ENCODE assay signal across 13 cellular contexts in the genomic region with DNA sequence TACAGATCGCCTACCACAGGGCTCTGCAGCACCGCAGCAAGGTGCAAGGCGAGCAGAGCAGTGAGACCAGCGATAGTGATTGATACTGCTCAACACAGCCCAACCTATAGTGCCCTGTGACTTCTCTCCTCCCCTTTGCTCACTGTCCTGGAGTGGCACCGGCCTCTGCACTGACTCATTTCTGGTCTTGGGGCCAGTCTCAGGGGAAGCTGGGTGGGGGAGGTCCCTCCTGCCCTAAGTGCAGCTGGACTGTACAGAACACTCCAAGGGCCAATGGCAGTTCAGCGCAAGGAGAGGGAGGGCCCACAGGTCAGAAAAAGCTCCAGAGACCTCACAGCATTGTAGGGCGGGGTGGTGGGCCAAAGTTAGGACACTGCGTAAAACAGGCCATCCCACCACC. TPM values are rescaled to one million over a fixed set of nuclear protein-coding genes. Genes with fewer than 3 reads are reported as not detected.
DNase-seq lines count a peak whose midpoint lies in the region; ATAC-seq and TF ChIP-seq lines count a peak whose summit lies in the region.
"Had no signal": no experiment of that assay in that cellular context is flagged by ENCODE, and none has a peak within 500 bp of the region (broad histone marks: within the 10 kb centered on the region; RNA-seq: fewer than 3 reads in every experiment).

No MANE protein-coding gene starts in this region.

- H3K9me2 ChIP-seq in SK-N-SH: no peaks in the 10 kb centered on the region

- H3F3A ChIP-seq in SK-N-SH (replicated peaks; ENCODE audit: insufficient read depth): peaks cover 38% of the 10 kb centered on the region

- no peaks in the 10 kb centered on the region for H4K20me1 ChIP-seq in SK-N-SH (ENCODE audit: insufficient read depth)

- H3K27ac Mint-ChIP-seq in activated naive CD4-positive, alpha-beta T cell treated with anti-CD3 and anti-CD28 coated beads, Interleukin-2, amount 50 U/mL, for 72 hours: peak overlapping the region; percentile 21 to 44
- no peak overlapping the region for H3K27ac Mint-ChIP-seq in type B pancreatic cell

- POLR2A ChIA-PET in SK-N-SH (lab: Yijun Ruan, JAX): no interaction called here

- H3K36me3 ChIP-seq in SK-N-SH (replicated peaks in 1 of 2; ENCODE audit: control insufficient read depth in 1 of 2, insufficient read depth in 2 of 2, low read length in 1 of 2) (peaks cover 51 to 66% of the 10 kb centered on the region in 2 experiments), upper lobe of right lung (peaks cover 69% of the 10 kb centered on the region)

- H3K27ac ChIP-seq in SK-N-SH (ENCODE audit: low read depth in 2 of 2, low read length in 1 of 2) (peak overlapping the region in 1 of 2 experiments; percentile 55; a peak in 1 of 4 replicates), upper lobe of right lung (no peak overlapping the region)
- H3K27ac ChIP-seq: SK-N-MC, WERI-Rb-1 had no signal

- TF ChIP-seq EP300 in SK-N-SH (IDR thresholded peaks at IDR 0.05; ENCODE audit: borderline replicate concordance in 1 of 2, low read depth in 1 of 2, low read length in 1 of 2): no peak

- peak in 1 of 2 donors; percentile 26 for ATAC-seq in activated naive CD4-positive, alpha-beta T cell treated with anti-CD3 and anti-CD28 coated beads, Interleukin-2, amount 50 U/mL, for 72 hours
- ATAC-seq in upper lobe of right lung (no peak), Right ventricle myocardium superior (ENCODE audit: poor library complexity) (no peak)

- peaks cover 30% of the 10 kb centered on the region for H3K79me2 ChIP-seq in SK-N-SH (ENCODE audit: insufficient read depth)

- TF ChIP-seq RAD21 in SK-N-SH (IDR thresholded peaks at IDR 0.05; ENCODE audit: low read length): no peak

- no peaks in the 10 kb centered on the region for H3K27me3 ChIP-seq in SK-N-SH (ENCODE audit: insufficient read depth)
- no peaks in the 10 kb centered on the region for H3K27me3 ChIP-seq in upper lobe of right lung

- H3K4me3 Mint-ChIP-seq in type B pancreatic cell: peak overlapping the region; percentile 26

- no peak overlapping the region for H3K9ac ChIP-seq in SK-N-SH

- 82% methylated on average over 2 of the region's 8 CpGs for WGBS in SK-N-SH (ENCODE audit: low lambda C conversion rate)

- H3K36me3 Mint-ChIP-seq in activated naive CD4-positive, alpha-beta T cell treated with anti-CD3 and anti-CD28 coated beads, Interleukin-2, amount 50 U/mL, for 72 hours: peaks cover 31 to 33% of the 10 kb centered on the region in 2 donors
- peaks cover 17% of the 10 kb centered on the region for H3K36me3 Mint-ChIP-seq in type B pancreatic cell

- H3K27me3 Mint-ChIP-seq in type B pancreatic cell: no peaks in the 10 kb centered on the region

- intact Hi-C loops in upper lobe of right lung (cut with DNase I) (no loop called here), Right ventricle myocardium superior (cut with DNase I) (no loop called here)

- no peaks in the 10 kb centered on the region for H3K9me3 Mint-ChIP-seq in activated naive CD4-positive, alpha-beta T cell treated with anti-CD3 and anti-CD28 coated beads, Interleukin-2, amount 50 U/mL, for 72 hours
- no peaks in the 10 kb centered on the region for H3K9me3 Mint-ChIP-seq in type B pancreatic cell

- no peak for DNase-seq in activated naive CD4-positive, alpha-beta T cell treated with anti-CD3 and anti-CD28 coated beads, Interleukin-2, amount 50 U/mL, for 72 hours (ENCODE audit: low spot score in 2 of 2)
- DNase-seq in activated naive CD4-positive, alpha-beta T cell treated with Interleukin-2 at 50 U/mL for 16 hours: no peak
- DNase-seq in SK-N-SH (no peak), fibroblast of gingiva (ENCODE audit: low read depth) (peak; percentile 48), type B pancreatic cell (ENCODE audit: extremely low spot score, unreplicated experiment) (no peak), upper lobe of right lung (no peak), Right ventricle myocardium superior (no peak)
- DNase-seq in activated CD4-positive, alpha-beta T cell treated with anti-CD3 and anti-CD28 coated beads for 4 hours: no peak
- DNase-seq: effector CD4-positive, alpha-beta T cell; WERI-Rb-1 had no signal

- CTCF ChIA-PET in SK-N-SH (lab: Yijun Ruan, JAX): no interaction called here

- H3K4me1 Mint-ChIP-seq in type B pancreatic cell (ENCODE audit: unreplicated experiment): peaks cover 24% of the 10 kb centered on the region

- peak overlapping the region; percentile 30; the same call in 1 of the 2 replicates for H3K4me2 ChIP-seq in SK-N-SH

- TF ChIP-seq CTCF in SK-N-SH (IDR thresholded peaks at IDR 0.05): no peak
- TF ChIP-seq CTCF in type B pancreatic cell (conservative IDR thresholded peaks at IDR 0.05): no peak
- TF ChIP-seq CTCF in upper lobe of right lung (IDR thresholded peaks at IDR 0.05): no peak

- H3K4me3 ChIP-seq in SK-N-SH (ENCODE audit: low read depth in 2 of 2, low read length in 1 of 2) (no peak overlapping the region), upper lobe of right lung (no peak overlapping the region)
- H3K4me3 ChIP-seq: SK-N-MC had no signal

- H3K9me3 ChIP-seq in SK-N-SH (no peaks in the 10 kb centered on the region), upper lobe of right lung (no peaks in the 10 kb centered on the region)

- peaks cover 17 to 24% of the 10 kb centered on the region in 2 experiments for H3K4me1 ChIP-seq in SK-N-SH (ENCODE audit: control insufficient read depth in 1 of 2, insufficient read depth in 2 of 2, low read depth in 1 of 2, low read length in 1 of 2)
- peaks cover 18% of the 10 kb centered on the region for H3K4me1 ChIP-seq in upper lobe of right lung

- no peak overlapping the region for H2AFZ ChIP-seq in SK-N-SH (ENCODE audit: low read depth)

TF ChIP-seq in SK-N-SH, 30 proteins besides CTCF, POLR2A, EP300 and RAD21 (continues in another document):
- TF ChIP-seq ZBTB33 (IDR thresholded peaks at IDR 0.05; ENCODE audit: borderline replicate concordance, low read depth) (no peak), SIN3A (IDR thresholded peaks at IDR 0.05; ENCODE audit: borderline replicate concordance, low read depth, low read length) (no peak), JUND (IDR thresholded peaks at IDR 0.05) (peak; percentile 34; the same call in 1 of the 2 replicates), FOXJ3 (CRISPR knock-in tag; IDR thresholded peaks at IDR 0.05) (no peak), RXRA (IDR thresholded peaks at IDR 0.05; ENCODE audit: borderline replicate concordance, low read depth) (peak; percentile 36; the same call in 1 of the 2 replicates), TAF1 (IDR thresholded peaks at IDR 0.05; ENCODE audit: borderline replicate concordance, low read depth, low read length) (no peak), GABPA (IDR thresholded peaks at IDR 0.05; ENCODE audit: low read depth) (no peak)

RNA-seq across cellular contexts. Expression of gene OGG1, which starts 2.5 kb away (rescaled TPM):
- 10 to 100 TPM; 34.8 to 58.0 TPM for total RNA-seq in activated naive CD4-positive, alpha-beta T cell treated with anti-CD3 and anti-CD28 coated beads, Interleukin-2, amount 50 U/mL, for 72 hours
- 26.8 and 30.9 TPM in 2 replicates for polyA plus RNA-seq in SK-N-SH (2012; rRNA removed)
- 15.2 and 22.6 TPM in 2 replicates for polyA plus RNA-seq in SK-N-SH (2012; cell fraction: cytosol; rRNA removed)
- polyA plus RNA-seq in SK-N-SH (2012; cell fraction: nucleus; rRNA removed): 48.8 and 49.9 TPM in 2 replicates
- total RNA-seq in type B pancreatic cell (ENCODE audit: low replicate concordance) (22.8 and 40.4 TPM in 2 replicates), upper lobe of right lung (17.2 TPM), Right ventricle myocardium superior (8.3 TPM)

RNA-seq across cellular contexts. Expression of gene BRPF1, which starts 15.7 kb away (rescaled TPM):
- 10 to 100 TPM; 24.3 to 37.0 TPM for total RNA-seq in activated naive CD4-positive, alpha-beta T cell treated with anti-CD3 and anti-CD28 coated beads, Interleukin-2, amount 50 U/mL, for 72 hours
- 12.0 and 13.0 TPM in 2 replicates for polyA plus RNA-seq in SK-N-SH (2012; rRNA removed)
- 6.7 and 8.3 TPM in 2 replicates for polyA plus RNA-seq in SK-N-SH (2012; cell fraction: cytosol; rRNA removed)
- polyA plus RNA-seq in SK-N-SH (2012; cell fraction: nucleus; rRNA removed): 30.8 and 38.8 TPM in 2 replicates
- 22.6 and 28.0 TPM in 2 replicates for total RNA-seq in type B pancreatic cell (ENCODE audit: low replicate concordance)
- total RNA-seq in upper lobe of right lung: 23.7 TPM
- 7.5 TPM for total RNA-seq in Right ventricle myocardium superior

RNA-seq across cellular contexts. Expression of gene CAMK1, which starts 22.5 kb away (rescaled TPM):
- total RNA-seq in activated naive CD4-positive, alpha-beta T cell treated with anti-CD3 and anti-CD28 coated beads, Interleukin-2, amount 50 U/mL, for 72 hours: 10 to 100 TPM; 23.8 to 45.1 TPM
- 44.9 and 47.1 TPM in 2 replicates for polyA plus RNA-seq in SK-N-SH (2012; rRNA removed)
- polyA plus RNA-seq in SK-N-SH (2012; cell fraction: cytosol; rRNA removed): 30.5 and 35.8 TPM in 2 replicates
- polyA plus RNA-seq in SK-N-SH (2012; cell fraction: nucleus; rRNA removed): 39.3 and 46.4 TPM in 2 replicates
- 2.7 and 9.1 TPM in 2 replicates for total RNA-seq in type B pancreatic cell (ENCODE audit: low replicate concordance)
- total RNA-seq in upper lobe of right lung: 35.7 TPM
- 12.4 TPM for total RNA-seq in Right ventricle myocardium superior

RNA-seq across cellular contexts. Expression of gene CPNE9, which starts 43.6 kb away (rescaled TPM):
- total RNA-seq in activated naive CD4-positive, alpha-beta T cell treated with anti-CD3 and anti-CD28 coated beads, Interleukin-2, amount 50 U/mL, for 72 hours: under 1 TPM in 1 of 2 donors, not detected in 1; 0.11 TPM
- polyA plus RNA-seq in SK-N-SH (2012; rRNA removed): 0.03 and 0.06 TPM in 2 replicates
- polyA plus RNA-seq in SK-N-SH (2012; cell fraction: cytosol; rRNA removed): 0.12 and 0.13 TPM in 2 replicates
- polyA plus RNA-seq in SK-N-SH (2012; cell fraction: nucleus; rRNA removed): 0.17 and 0.27 TPM in 2 replicates
- total RNA-seq in type B pancreatic cell (ENCODE audit: low replicate concordance): 0.34 and 0.59 TPM in 2 replicates
- 0.90 TPM for total RNA-seq in upper lobe of right lung
- not detected for total RNA-seq in Right ventricle myocardium superior
- total RNA-seq: mesenteric fat pad, omental fat pad had no signal

RNA-seq across cellular contexts. Expression of gene TADA3, which starts 45.0 kb away (rescaled TPM):
- total RNA-seq in activated naive CD4-positive, alpha-beta T cell treated with anti-CD3 and anti-CD28 coated beads, Interleukin-2, amount 50 U/mL, for 72 hours: 10 to 100 TPM; 47.5 to 92.3 TPM
- polyA plus RNA-seq in SK-N-SH (2012; rRNA removed): 84.1 and 102 TPM in 2 replicates
- 54.6 and 75.9 TPM in 2 replicates for polyA plus RNA-seq in SK-N-SH (2012; cell fraction: cytosol; rRNA removed)
- 67.6 and 74.7 TPM in 2 replicates for polyA plus RNA-seq in SK-N-SH (2012; cell fraction: nucleus; rRNA removed)
- total RNA-seq in type B pancreatic cell (ENCODE audit: low replicate concordance) (48.4 and 54.3 TPM in 2 replicates), upper lobe of right lung (55.8 TPM), Right ventricle myocardium superior (47.7 TPM)
